Comparison of ENCODE assay signal across 8 cellular contexts in the genomic region with DNA sequence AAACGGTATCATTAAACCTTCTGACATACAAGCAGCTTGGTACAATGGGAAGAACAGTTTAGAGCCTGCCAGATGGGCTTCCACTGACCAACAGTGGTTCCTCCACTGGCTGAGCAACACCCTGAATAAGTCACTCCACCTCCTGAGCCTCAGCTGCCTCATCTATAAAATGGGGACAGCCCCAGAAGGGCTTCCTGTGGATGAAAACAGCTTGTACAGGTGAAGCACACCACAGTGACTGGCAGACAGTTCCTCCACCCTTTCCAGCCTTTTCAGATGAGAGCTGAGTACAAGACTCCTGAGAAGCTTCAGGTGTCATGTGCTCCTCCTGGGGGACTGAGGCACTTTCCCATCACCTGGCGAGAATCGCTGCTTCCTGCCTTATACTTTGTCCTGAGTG. TPM values are rescaled to one million over a fixed set of nuclear protein-coding genes. Genes with fewer than 3 reads are reported as not detected.
DNase-seq lines count a peak whose midpoint lies in the region; ATAC-seq and TF ChIP-seq lines count a peak whose summit lies in the region.

No MANE protein-coding gene starts in this region.

- DNase-seq in CD14-positive monocyte (ENCODE audit: low spot score) (no peak), MG63 (no peak), choroid plexus epithelial cell (ENCODE audit: low read depth) (no peak), neural progenitor cell (ENCODE audit: low spot score) (no peak), DMS79 treated with DMSO at 0.1 percent for 48 hours (lab: John Stamatoyannopoulos, UW) (no peak), testis (no peak)

- H3K9me3 ChIP-seq in MG63 (no peaks in the 10 kb centered on the region), neural progenitor cell (ENCODE audit: low read depth) (no peaks in the 10 kb centered on the region), testis (no peaks in the 10 kb centered on the region)

- H3K27ac Mint-ChIP-seq in CD14-positive monocyte (peak overlapping the region in 6 of 7 donors; percentile 52 to 97 (median 77)), neural progenitor cell (no peak overlapping the region)

- 42 to 51% methylated on average over 3 of the region's 3 CpGs for WGBS in testis, 2 donors

- H3K27me3 Mint-ChIP-seq in CD14-positive monocyte (ENCODE audit: low read depth in 3 of 3) (peaks cover 0 to 1% (median 0%) of the 10 kb centered on the region in 3 donors), neural progenitor cell (ENCODE audit: insufficient read depth, low read depth) (peaks cover 4% of the 10 kb centered on the region)

- H3K27me3 ChIP-seq in MG63 (no peaks in the 10 kb centered on the region), neural progenitor cell (no peaks in the 10 kb centered on the region), testis (no peaks in the 10 kb centered on the region)

- H3K4me1 ChIP-seq in neural progenitor cell (peaks cover 40% of the 10 kb centered on the region), testis (peaks cover 47% of the 10 kb centered on the region)

- H3K4me3 Mint-ChIP-seq in CD14-positive monocyte (peak overlapping the region; percentile 95 to 96), neural progenitor cell (peak overlapping the region; percentile 97)

- H3K4me3 ChIP-seq in MG63 (peak overlapping the region; percentile 95), choroid plexus epithelial cell (ENCODE audit: low read depth, low read length) (peak overlapping the region; percentile 91), neural progenitor cell (peak overlapping the region; percentile 90), testis (no peak overlapping the region)

- H3F3A ChIP-seq in neural progenitor cell (ENCODE audit: low read depth), result peaks cover 15% of the 10 kb centered on the region

- H4K20me1 ChIP-seq in neural progenitor cell (ENCODE audit: low read depth), result peaks cover 68% of the 10 kb centered on the region

- intact Hi-C loops in CD14-positive monocyte (cut with micrococcal nuclease), result loop anchor here (5.0 kb wide), 3 partner anchors 36 to 99 kb away; no protein-coding TSS in a partner anchor
- intact Hi-C loops in testis (cut with DNase I; ENCODE audit: low total_unique reads), result loop anchor here (10.0 kb wide), 2 partner anchors 88 to 162 kb away; partner anchors contain the start of gene NBL1

- peaks cover 0 to 3% (median 0%) of the 10 kb centered on the region in 7 donors for H3K9me3 Mint-ChIP-seq in CD14-positive monocyte
- H3K9me3 Mint-ChIP-seq in neural progenitor cell, result no peaks in the 10 kb centered on the region

- TF ChIP-seq CTCF in CD14-positive monocyte (IDR thresholded peaks at IDR 0.05) (no peak), choroid plexus epithelial cell (conservative IDR thresholded peaks at IDR 0.05; ENCODE audit: low read depth, low read length) (no peak), neural progenitor cell (IDR thresholded peaks at IDR 0.05) (no peak), testis (IDR thresholded peaks at IDR 0.05) (no peak)

- H3K36me3 ChIP-seq in MG63 (peaks cover 31% of the 10 kb centered on the region), neural progenitor cell (no peaks in the 10 kb centered on the region), testis (ENCODE audit: low read depth, missing control alignments) (no peaks in the 10 kb centered on the region)

- peaks cover 74% of the 10 kb centered on the region for H3K79me2 ChIP-seq in neural progenitor cell (ENCODE audit: low read depth)

- no peak for TF ChIP-seq POLR2A in testis (IDR thresholded peaks at IDR 0.05)

- H2AFZ ChIP-seq in neural progenitor cell (replicated peaks), result no peak overlapping the region

- ATAC-seq in HG03342 (IDR thresholded peaks at IDR 0.05; ENCODE audit: unreplicated experiment) (no peak), HG02870 (IDR thresholded peaks at IDR 0.05; ENCODE audit: unreplicated experiment) (no peak)

- H3K4me1 Mint-ChIP-seq in CD14-positive monocyte (peaks cover 78% of the 10 kb centered on the region), neural progenitor cell (peaks cover 57% of the 10 kb centered on the region)

- peak overlapping the region; percentile 99 for H3K4me2 ChIP-seq in neural progenitor cell

- H3K36me3 Mint-ChIP-seq in CD14-positive monocyte, result peaks cover 21 to 42% of the 10 kb centered on the region in 2 donors
- peaks cover 7% of the 10 kb centered on the region for H3K36me3 Mint-ChIP-seq in neural progenitor cell

- H3K9ac ChIP-seq in neural progenitor cell, result no peak overlapping the region

- no peak overlapping the region for H3K27ac ChIP-seq in neural progenitor cell
- H3K27ac ChIP-seq in testis, result peak overlapping the region in 1 of 2 donors; percentile 99

RNA-seq across cellular contexts. Expression of gene CAPZB, which starts 2.1 kb away (rescaled TPM):
- polyA plus RNA-seq in CD14-positive monocyte (100 to 1,000 TPM; 407 to 504 TPM), testis (ENCODE audit: insufficient read depth, low read depth, low replicate concordance) (502 TPM)
- 316 and 357 TPM in 2 replicates for total RNA-seq in MG63 (2014; rRNA removed; shearing (Covaris generic); ENCODE audit: low replicate concordance)
- total RNA-seq in neural progenitor cell (ENCODE audit: low replicate concordance) (134 and 198 TPM in 2 replicates), testis (100 to 1,000 TPM; 147 to 207 TPM)

Comparison
In these comparisons a context has a peak if more than half of its experiments do, and no peak if none do; other contexts are left out.
1. H3K4me3 ChIP-seq: peak in MG63 (single experiment), choroid plexus epithelial cell (single experiment) and neural progenitor cell (single experiment); none in testis (0 of 2).